ENCODE assay signal across 1 cellular context in genomic region chr7:139739863-139740597, GRCh38.
TF ChIP-seq lines count a peak whose summit lies in the region.

No MANE protein-coding gene starts in this region.

TF ChIP-seq in HepG2, 621 proteins besides CTCF, POLR2A, EP300 and RAD21 (continued from another document):
- TF ChIP-seq ZSCAN30 (CRISPR knock-in tag; IDR thresholded peaks at IDR 0.05) (no peak), AHR (CRISPR knock-in tag; IDR thresholded peaks at IDR 0.05) (no peak), ZNF382 (CRISPR knock-in tag; IDR thresholded peaks at IDR 0.05; ENCODE audit: borderline replicate concordance) (no peak)
TF ChIP-seq in HepG2: peak in this region for 7.
